6 cellular contexts compared by ENCODE assay signal in the genomic region with DNA sequence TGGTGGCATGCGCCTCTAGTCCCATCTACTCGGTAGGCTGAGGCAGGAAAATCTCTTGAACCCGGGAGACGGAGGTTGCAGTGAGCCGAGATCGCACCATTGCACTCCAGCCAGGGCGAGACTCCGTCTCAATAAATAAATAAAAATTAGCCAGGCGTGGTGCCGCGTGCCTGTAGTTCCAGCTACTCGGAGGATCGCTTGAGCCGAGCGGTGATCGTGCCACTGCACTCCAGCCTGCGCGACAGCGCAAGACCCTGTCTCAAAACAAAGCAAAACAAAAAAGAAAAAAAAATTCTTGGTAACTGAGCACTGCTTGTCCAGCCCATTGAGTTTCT. TPM values are rescaled to one million over a fixed set of nuclear protein-coding genes. Genes with fewer than 3 reads are reported as not detected.
DNase-seq lines count a peak whose midpoint lies in the region; TF ChIP-seq lines count a peak whose summit lies in the region.

No MANE protein-coding gene starts in this region.

- H3K36me3 Mint-ChIP-seq in endodermal cell (ENCODE audit: low read depth) = peaks cover 66% of the 10 kb centered on the region

- no peaks in the 10 kb centered on the region for H3K4me1 ChIP-seq in endodermal cell (ENCODE audit: control insufficient read depth, insufficient read depth, low read length)

- peak overlapping the region; percentile 72 for H3K27ac ChIP-seq in endodermal cell (ENCODE audit: low read depth, low read length)

- peak overlapping the region; percentile 99 for H3K4me3 Mint-ChIP-seq in endodermal cell

- DNase-seq in LNCaP clone FGC (ENCODE audit: low read depth) = no peak
- no peak for DNase-seq in endodermal cell
- DNase-seq in skeletal muscle cell (ENCODE audit: low read depth) = no peak
- no peak for DNase-seq in MV-4-11 (lab: John Stamatoyannopoulos, UW)
- DNase-seq in stimulated activated CD4-positive, alpha-beta T cell treated with anti-CD3 and anti-CD28 coated beads, Interleukin-12 subunit alpha, Interleukin-12 subunit beta, amount 100 ng/mL, for 4 hours = no peak
- DNase-seq in medulla oblongata (ENCODE audit: extremely low spot score) = no peak

- no peaks in the 10 kb centered on the region for H3K27me3 ChIP-seq in endodermal cell (ENCODE audit: control insufficient read depth, insufficient read depth, low read length, poor library complexity, severe bottlenecking)

- peaks cover 8% of the 10 kb centered on the region for H3K4me1 Mint-ChIP-seq in endodermal cell

- H3K9me3 Mint-ChIP-seq in endodermal cell = no peaks in the 10 kb centered on the region

- H3K36me3 ChIP-seq in endodermal cell (ENCODE audit: control insufficient read depth, insufficient read depth, low read length) = peaks cover 58% of the 10 kb centered on the region

- H3K9ac ChIP-seq in endodermal cell (ENCODE audit: extremely low read depth, low read length, poor library complexity, severe bottlenecking) = peak overlapping the region; percentile 52

- WGBS in endodermal cell (ENCODE audit: insufficient coverage in 1 of 2, insufficient read length in 1 of 2), 2 experiments = 75 to 77% methylated on average over 19 of the region's 19 CpGs

- TF ChIP-seq CTCF in LNCaP clone FGC (IDR thresholded peaks at IDR 0.05; ENCODE audit: control insufficient read depth, extremely low read depth, insufficient read depth) (no peak), endodermal cell (conservative IDR thresholded peaks at IDR 0.05) (no peak)

- peak overlapping the region; percentile 91 for H3K27ac Mint-ChIP-seq in endodermal cell

- H3K9me3 ChIP-seq in endodermal cell (ENCODE audit: control insufficient read depth, low read length) = no peaks in the 10 kb centered on the region

- H3K27me3 Mint-ChIP-seq in endodermal cell (ENCODE audit: insufficient read depth) = no peaks in the 10 kb centered on the region

- H3K4me3 ChIP-seq in LNCaP clone FGC (ENCODE audit: low read depth, low read length) (peak overlapping the region; percentile 74), endodermal cell (ENCODE audit: low read length) (peak overlapping the region; percentile 87), skeletal muscle cell (ENCODE audit: low read depth, low read length) (peak overlapping the region; percentile 97)

RNA-seq across cellular contexts. Expression of a gene that starts 0.7 kb away (rescaled TPM):
- total RNA-seq in endodermal cell = 10 to 100 TPM; 20.4 to 23.1 TPM
- 15.6 TPM for polyA plus RNA-seq in endodermal cell (2013, experiment 1 of 2)
- 15.9 TPM for polyA plus RNA-seq in endodermal cell (2013, experiment 2 of 2)

RNA-seq across cellular contexts. Expression of a gene that starts 9.4 kb away (rescaled TPM):
- total RNA-seq in endodermal cell = 1 to 10 TPM; 1.1 to 1.6 TPM
- 1.8 TPM for polyA plus RNA-seq in endodermal cell (2013, experiment 1 of 2)
- polyA plus RNA-seq in endodermal cell (2013, experiment 2 of 2) = 2.7 TPM

RNA-seq across cellular contexts. Expression of a gene that starts 16.4 kb away (rescaled TPM):
- total RNA-seq in endodermal cell = 10 to 100 TPM; 68.9 to 76.8 TPM
- 87.9 TPM for polyA plus RNA-seq in endodermal cell (2013, experiment 1 of 2)
- polyA plus RNA-seq in endodermal cell (2013, experiment 2 of 2) = 81.6 TPM

RNA-seq across cellular contexts. Expression of a gene that starts 16.6 kb away (rescaled TPM):
- total RNA-seq in endodermal cell = 10 to 100 TPM; 75.5 to 82.2 TPM
- 92.4 TPM for polyA plus RNA-seq in endodermal cell (2013, experiment 1 of 2)
- 91.2 TPM for polyA plus RNA-seq in endodermal cell (2013, experiment 2 of 2)

RNA-seq across cellular contexts. Expression of a gene that starts 24.7 kb away (rescaled TPM):
- total RNA-seq in endodermal cell = 10 to 100 TPM; 29.3 to 34.6 TPM
- 25.6 TPM for polyA plus RNA-seq in endodermal cell (2013, experiment 1 of 2)
- polyA plus RNA-seq in endodermal cell (2013, experiment 2 of 2) = 22.8 TPM
